In genomic region chr11:122100222-122101080, GRCh38 we compare ENCODE assay signal across 10 cellular contexts. TPM values are rescaled to one million over a fixed set of nuclear protein-coding genes. Genes with fewer than 3 reads are reported as not detected.
DNase-seq lines count a peak whose midpoint lies in the region; ATAC-seq and TF ChIP-seq lines count a peak whose summit lies in the region.
"Had no signal": no experiment of that assay in that cellular context is flagged by ENCODE, and none has a peak within 500 bp of the region (broad histone marks: within the 10 kb centered on the region; RNA-seq: fewer than 3 reads in every experiment).

No MANE protein-coding gene starts in this region.

- peaks cover 32 to 44% of the 10 kb centered on the region in 2 donors for H3K27me3 Mint-ChIP-seq in natural killer cell treated with Interleukin-12 subunit alpha and Interleukin-12 subunit beta and Interleukin-15 and Interleukin-18, amount 100 ng/mL, for 72 hours
- peaks cover 30 to 49% of the 10 kb centered on the region in 2 donors for H3K27me3 Mint-ChIP-seq in natural killer cell (ENCODE audit: low read depth in 2 of 2)

- H3K36me3 ChIP-seq in mucosa of stomach (ENCODE audit: control insufficient read depth, insufficient read depth, low read length) (no peaks in the 10 kb centered on the region), aorta (ENCODE audit: control insufficient read depth in 1 of 2, insufficient read depth in 2 of 2, low read length in 1 of 2) (no peaks in the 10 kb centered on the region)

- H3K4me1 ChIP-seq in mucosa of stomach (ENCODE audit: control insufficient read depth, insufficient read depth, low read length) (no peaks in the 10 kb centered on the region), aorta (ENCODE audit: control insufficient read depth in 1 of 2, insufficient read depth in 2 of 2, low read length in 2 of 2) (peaks cover 0 to 4% of the 10 kb centered on the region in 2 donors)

- H3K9me3 ChIP-seq in mucosa of stomach (ENCODE audit: control insufficient read depth, low read length): no peaks in the 10 kb centered on the region
- H3K9me3 ChIP-seq in aorta (ENCODE audit: control insufficient read depth, low read length): no peaks in the 10 kb centered on the region

- WGBS in aorta, 2 donors: 1% methylated on average over 32 to 33 of the region's 33 CpGs

- DNase-seq in natural killer cell treated with Interleukin-12 subunit alpha and Interleukin-12 subunit beta and Interleukin-15 and Interleukin-18, amount 100 ng/mL, for 72 hours (ENCODE audit: low spot score): no peak
- DNase-seq in natural killer cell (no peak), epithelial cell of proximal tubule (ENCODE audit: low read depth) (no peak), aorta (peak; percentile 72 to 87), NCI-H526 treated with DMSO at 0.1 percent for 48 hours (lab: John Stamatoyannopoulos, UW) (no peak), NOMO-1 treated with dmso at 0.1 percent for 144 hours (lab: John Stamatoyannopoulos, UW; ENCODE audit: unreplicated experiment) (no peak)
- DNase-seq: NCI-H524 treated with DMSO at 0.1 percent for 48 hours had no signal

- intact Hi-C loops in natural killer cell (cut with micrococcal nuclease): no loop called here
- intact Hi-C loops in aorta (cut with DNase I): loop anchor here (2.0 to 10.0 kb wide), 9 partner anchors 53 to 446 kb away; no protein-coding TSS in a partner anchor

- H3K27ac Mint-ChIP-seq in natural killer cell treated with Interleukin-12 subunit alpha and Interleukin-12 subunit beta and Interleukin-15 and Interleukin-18, amount 100 ng/mL, for 72 hours: no peak overlapping the region
- no peak overlapping the region for H3K27ac Mint-ChIP-seq in natural killer cell

- peak overlapping the region; percentile 36 for H3K4me3 Mint-ChIP-seq in natural killer cell treated with Interleukin-12 subunit alpha and Interleukin-12 subunit beta and Interleukin-15 and Interleukin-18, amount 100 ng/mL, for 72 hours
- H3K4me3 Mint-ChIP-seq in natural killer cell: no peak overlapping the region

- H3K27me3 ChIP-seq in mucosa of stomach (ENCODE audit: control insufficient read depth, insufficient read depth, low read length): peaks cover 17% of the 10 kb centered on the region
- no peaks in the 10 kb centered on the region for H3K27me3 ChIP-seq in aorta (ENCODE audit: control insufficient read depth in 1 of 2, insufficient read depth in 2 of 2, low read length in 1 of 2)

- no peak for TF ChIP-seq CTCF in natural killer cell (IDR thresholded peaks at IDR 0.05)
- no peak for TF ChIP-seq CTCF in epithelial cell of proximal tubule (conservative IDR thresholded peaks at IDR 0.05; ENCODE audit: low read depth, low read length)

- no peak for ATAC-seq in natural killer cell treated with Interleukin-12 subunit alpha and Interleukin-12 subunit beta and Interleukin-15 and Interleukin-18, amount 100 ng/mL, for 72 hours
- ATAC-seq in natural killer cell (no peak), aorta (ENCODE audit: low FRiP score) (peak; percentile 77), GM18505 (IDR thresholded peaks at IDR 0.05; ENCODE audit: unreplicated experiment) (no peak)

- no peaks in the 10 kb centered on the region for H3K36me3 Mint-ChIP-seq in natural killer cell treated with Interleukin-12 subunit alpha and Interleukin-12 subunit beta and Interleukin-15 and Interleukin-18, amount 100 ng/mL, for 72 hours
- no peaks in the 10 kb centered on the region for H3K36me3 Mint-ChIP-seq in natural killer cell

- H3K4me1 Mint-ChIP-seq in natural killer cell treated with Interleukin-12 subunit alpha and Interleukin-12 subunit beta and Interleukin-15 and Interleukin-18, amount 100 ng/mL, for 72 hours (ENCODE audit: low read depth in 2 of 2): peaks cover 7 to 12% of the 10 kb centered on the region in 2 donors
- peaks cover 5 to 13% of the 10 kb centered on the region in 2 donors for H3K4me1 Mint-ChIP-seq in natural killer cell

- H3K4me3 ChIP-seq in epithelial cell of proximal tubule (ENCODE audit: low read depth, low read length): peak overlapping the region; percentile 28
- H3K4me3 ChIP-seq in mucosa of stomach (ENCODE audit: low read length): no peak overlapping the region
- H3K4me3 ChIP-seq in aorta (ENCODE audit: low read length in 2 of 2): peak overlapping the region; percentile 93 to 99

- H3K9ac ChIP-seq in mucosa of stomach (ENCODE audit: low read length): peak overlapping the region; percentile 55
- H3K9ac ChIP-seq: parathyroid adenoma had no signal

- no peak for TF ChIP-seq POLR2A in GM18505 (IDR thresholded peaks at IDR 0.05; ENCODE audit: borderline replicate concordance, extremely low read depth, insufficient read depth, insufficient read length)

- peak overlapping the region; percentile 85 to 92 for H3K27ac ChIP-seq in aorta (ENCODE audit: low read depth in 1 of 2, low read length in 2 of 2)

- H3K9me3 Mint-ChIP-seq in natural killer cell treated with Interleukin-12 subunit alpha and Interleukin-12 subunit beta and Interleukin-15 and Interleukin-18, amount 100 ng/mL, for 72 hours: no peaks in the 10 kb centered on the region
- H3K9me3 Mint-ChIP-seq in natural killer cell: no peaks in the 10 kb centered on the region

RNA-seq across cellular contexts. Expression of gene BLID, which starts 15.6 kb away (rescaled TPM):
- not detected for total RNA-seq in natural killer cell treated with Interleukin-12 subunit alpha and Interleukin-12 subunit beta and Interleukin-15 and Interleukin-18, amount 100 ng/mL, for 72 hours
- total RNA-seq in natural killer cell: not detected
- 0.29 and 1.9 TPM in 2 replicates for total RNA-seq in epithelial cell of proximal tubule
- total RNA-seq in aorta: 10 to 100 TPM in 1 of 2 donors, 1 to 10 TPM in 1; 9.7 to 19.0 TPM
- polyA plus RNA-seq in aorta: under 1 TPM in 1 of 2 donors, not detected in 1; 0.43 TPM

Comparison
In these comparisons a context has a peak if more than half of its experiments do, and no peak if none do; other contexts are left out.
1. DNase-seq: peak in aorta (2 of 2); none in natural killer cell treated with Interleukin-12 subunit alpha and Interleukin-12 subunit beta and Interleukin-15 and Interleukin-18, amount 100 ng/mL, for 72 hours (single experiment), natural killer cell (single experiment), epithelial cell of proximal tubule (single experiment), NCI-H526 treated with DMSO at 0.1 percent for 48 hours (single experiment) and NOMO-1 treated with dmso at 0.1 percent for 144 hours (single experiment).